ENCODE assay signal across 12 cellular contexts in the genomic region with DNA sequence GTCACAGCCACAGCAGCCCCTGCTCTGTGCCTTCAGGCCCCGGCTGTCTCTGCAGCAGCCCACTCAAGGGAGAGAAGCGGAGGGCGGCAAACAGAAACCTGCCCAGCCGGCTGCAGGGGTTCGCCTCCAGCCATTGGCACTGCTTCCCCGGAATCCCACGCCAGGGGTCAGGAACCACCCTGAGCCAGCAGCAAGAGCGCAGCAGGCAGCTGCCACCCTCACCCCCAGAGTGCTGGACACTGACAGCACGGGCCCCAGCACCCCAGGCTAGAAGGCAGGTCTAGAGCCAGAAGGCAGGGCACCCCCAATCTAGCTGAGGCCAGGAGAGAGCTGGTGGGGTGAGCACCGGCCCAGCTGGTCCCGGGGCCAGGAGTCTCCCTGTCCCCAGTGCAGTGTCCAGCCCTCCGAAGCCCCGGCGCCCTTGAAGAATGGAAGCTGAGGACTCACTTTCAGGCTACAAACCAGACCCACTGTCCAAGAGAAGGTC. TPM values are rescaled to one million over a fixed set of nuclear protein-coding genes. Genes with fewer than 3 reads are reported as not detected.
DNase-seq lines count a peak whose midpoint lies in the region; ATAC-seq and TF ChIP-seq lines count a peak whose summit lies in the region.
"Had no signal": no experiment of that assay in that cellular context is flagged by ENCODE, and none has a peak within 500 bp of the region (broad histone marks: within the 10 kb centered on the region; RNA-seq: fewer than 3 reads in every experiment).

No MANE protein-coding gene starts in this region.

- DNase-seq in activated T-cell treated with anti-CD3 and anti-CD28 coated beads, Interleukin-2, amount 50 U/mL, for 24 hours, result no peak
- DNase-seq in activated T-cell treated with anti-CD3 and anti-CD28 coated beads, Interleukin-2, amount 50 U/mL, for 1 hour, result no peak
- DNase-seq in immature natural killer cell (no peak), DMS153 (lab: John Stamatoyannopoulos, UW) (no peak), HEK293T (ENCODE audit: extremely low spot score) (no peak), NCI-H2081 treated with DMSO at 0.1 percent for 48 hours (lab: John Stamatoyannopoulos, UW) (no peak)
- no peak for DNase-seq in stimulated activated naive B cell treated with anti-CD40 and anti-IgM and Interleukin-4, amounts not matched to agents 10 μg/mL and 1 μg/mL and 100 μg/mL, for 72 hours
- DNase-seq: cortex of kidney, foreskin melanocyte, NCI-H1694 treated with DMSO at 0.1 percent for 48 hours, OCI-M1 had no signal

- H3K27me3 Mint-ChIP-seq in activated T-cell treated with anti-CD3 and anti-CD28 coated beads, Interleukin-2, amount 50 U/mL, for 24 hours, result no peaks in the 10 kb centered on the region
- no peaks in the 10 kb centered on the region for H3K27me3 Mint-ChIP-seq in T-helper 1 cell treated with Interleukin-12 subunit alpha and Interleukin-12 subunit beta and Interleukin-4 antibody, amounts not matched to agents 30 μg/mL and 1 μg/mL, for 36 hours (ENCODE audit: low read depth)
- H3K27me3 Mint-ChIP-seq in immature natural killer cell (ENCODE audit: low read depth in 3 of 3), result peaks cover 18 to 24% (median 22%) of the 10 kb centered on the region in 3 donors
- H3K27me3 Mint-ChIP-seq in stimulated activated naive B cell treated with anti-CD40 and anti-IgM and Interleukin-4, amounts not matched to agents 10 μg/mL and 1 μg/mL and 100 μg/mL, for 72 hours, result no peaks in the 10 kb centered on the region

- no peaks in the 10 kb centered on the region for H3K9me3 Mint-ChIP-seq in activated T-cell treated with anti-CD3 and anti-CD28 coated beads, Interleukin-2, amount 50 U/mL, for 24 hours
- no peaks in the 10 kb centered on the region for H3K9me3 Mint-ChIP-seq in T-helper 1 cell treated with Interleukin-12 subunit alpha and Interleukin-12 subunit beta and Interleukin-4 antibody, amounts not matched to agents 30 μg/mL and 1 μg/mL, for 36 hours
- no peaks in the 10 kb centered on the region for H3K9me3 Mint-ChIP-seq in immature natural killer cell
- no peaks in the 10 kb centered on the region for H3K9me3 Mint-ChIP-seq in stimulated activated naive B cell treated with anti-CD40 and anti-IgM and Interleukin-4, amounts not matched to agents 10 μg/mL and 1 μg/mL and 100 μg/mL, for 72 hours

- POLR2A ChIA-PET in HEK293T (lab: Yijun Ruan, JAX), result interaction anchor here (4.0 kb wide), 1 partner anchor 9 kb away, joined by 14 read pairs; a partner anchor contains a TSS

- peaks cover 30% of the 10 kb centered on the region for H3K36me3 Mint-ChIP-seq in activated T-cell treated with anti-CD3 and anti-CD28 coated beads, Interleukin-2, amount 50 U/mL, for 24 hours (ENCODE audit: low read depth)
- peaks cover 21% of the 10 kb centered on the region for H3K36me3 Mint-ChIP-seq in T-helper 1 cell treated with Interleukin-12 subunit alpha and Interleukin-12 subunit beta and Interleukin-4 antibody, amounts not matched to agents 30 μg/mL and 1 μg/mL, for 36 hours (ENCODE audit: low read depth)
- no peaks in the 10 kb centered on the region for H3K36me3 Mint-ChIP-seq in immature natural killer cell
- peaks cover 22 to 36% of the 10 kb centered on the region in 2 donors for H3K36me3 Mint-ChIP-seq in stimulated activated naive B cell treated with anti-CD40 and anti-IgM and Interleukin-4, amounts not matched to agents 10 μg/mL and 1 μg/mL and 100 μg/mL, for 72 hours

- H3K4me3 Mint-ChIP-seq in activated T-cell treated with anti-CD3 and anti-CD28 coated beads, Interleukin-2, amount 50 U/mL, for 24 hours, result peak overlapping the region; percentile 92
- no peak overlapping the region for H3K4me3 Mint-ChIP-seq in T-helper 1 cell treated with Interleukin-12 subunit alpha and Interleukin-12 subunit beta and Interleukin-4 antibody, amounts not matched to agents 30 μg/mL and 1 μg/mL, for 36 hours
- H3K4me3 Mint-ChIP-seq in immature natural killer cell, result peak overlapping the region in 2 of 5 donors; percentile 74 to 79
- peak overlapping the region; percentile 86 to 88 for H3K4me3 Mint-ChIP-seq in stimulated activated naive B cell treated with anti-CD40 and anti-IgM and Interleukin-4, amounts not matched to agents 10 μg/mL and 1 μg/mL and 100 μg/mL, for 72 hours

- peak overlapping the region; percentile 99 for H3K27ac Mint-ChIP-seq in activated T-cell treated with anti-CD3 and anti-CD28 coated beads, Interleukin-2, amount 50 U/mL, for 24 hours
- peak overlapping the region; percentile 84 for H3K27ac Mint-ChIP-seq in T-helper 1 cell treated with Interleukin-12 subunit alpha and Interleukin-12 subunit beta and Interleukin-4 antibody, amounts not matched to agents 30 μg/mL and 1 μg/mL, for 36 hours
- peak overlapping the region in 5 of 6 donors; percentile 81 to 94 (median 89) for H3K27ac Mint-ChIP-seq in immature natural killer cell
- H3K27ac Mint-ChIP-seq in stimulated activated naive B cell treated with anti-CD40 and anti-IgM and Interleukin-4, amounts not matched to agents 10 μg/mL and 1 μg/mL and 100 μg/mL, for 72 hours, result peak overlapping the region; percentile 99

- CTCF ChIA-PET in HEK293T (lab: Yijun Ruan, JAX), result interaction anchor here (0.6 kb wide), 1 partner anchor 16 kb away, joined by 3 read pairs; no protein-coding TSS in a partner anchor

- peaks cover 76% of the 10 kb centered on the region for H3K4me1 Mint-ChIP-seq in activated T-cell treated with anti-CD3 and anti-CD28 coated beads, Interleukin-2, amount 50 U/mL, for 24 hours (ENCODE audit: low read depth)
- peaks cover 26% of the 10 kb centered on the region for H3K4me1 Mint-ChIP-seq in T-helper 1 cell treated with Interleukin-12 subunit alpha and Interleukin-12 subunit beta and Interleukin-4 antibody, amounts not matched to agents 30 μg/mL and 1 μg/mL, for 36 hours (ENCODE audit: low read depth)
- H3K4me1 Mint-ChIP-seq in immature natural killer cell, result peaks cover 34 to 37% of the 10 kb centered on the region in 2 donors
- peaks cover 74 to 96% of the 10 kb centered on the region in 2 donors for H3K4me1 Mint-ChIP-seq in stimulated activated naive B cell treated with anti-CD40 and anti-IgM and Interleukin-4, amounts not matched to agents 10 μg/mL and 1 μg/mL and 100 μg/mL, for 72 hours

- no peak for ATAC-seq in stimulated activated naive B cell treated with anti-CD40 and anti-IgM and Interleukin-4, amounts not matched to agents 10 μg/mL and 1 μg/mL and 100 μg/mL, for 72 hours (replicated peaks)

TF ChIP-seq in HEK293T, 16 proteins besides CTCF, POLR2A, EP300 and RAD21:
- TF ChIP-seq LEF1 (IDR thresholded peaks at IDR 0.05; ENCODE audit: borderline replicate concordance) (no peak), ELF4 (IDR thresholded peaks at IDR 0.05) (no peak), BHLHE40 (IDR thresholded peaks at IDR 0.05; ENCODE audit: borderline replicate concordance) (no peak), NFRKB (IDR thresholded peaks at IDR 0.05) (no peak), ARNT (IDR thresholded peaks at IDR 0.05) (no peak), CTBP1 (IDR thresholded peaks at IDR 0.05; ENCODE audit: borderline replicate concordance) (no peak), L3MBTL2 (conservative IDR thresholded peaks at IDR 0.05) (no peak), ZNF384 (IDR thresholded peaks at IDR 0.05) (no peak), FOXA1 (IDR thresholded peaks at IDR 0.05) (no peak), HDGF (IDR thresholded peaks at IDR 0.05; ENCODE audit: borderline replicate concordance) (no peak), SP1 (IDR thresholded peaks at IDR 0.05) (no peak), TARDBP (IDR thresholded peaks at IDR 0.05) (no peak), FOXM1 (IDR thresholded peaks at IDR 0.05; ENCODE audit: borderline replicate concordance) (no peak), SUZ12 (IDR thresholded peaks at IDR 0.05) (no peak), FOXK2 (IDR thresholded peaks at IDR 0.05) (no peak)
- TF ChIP-seq, protein P1, sequence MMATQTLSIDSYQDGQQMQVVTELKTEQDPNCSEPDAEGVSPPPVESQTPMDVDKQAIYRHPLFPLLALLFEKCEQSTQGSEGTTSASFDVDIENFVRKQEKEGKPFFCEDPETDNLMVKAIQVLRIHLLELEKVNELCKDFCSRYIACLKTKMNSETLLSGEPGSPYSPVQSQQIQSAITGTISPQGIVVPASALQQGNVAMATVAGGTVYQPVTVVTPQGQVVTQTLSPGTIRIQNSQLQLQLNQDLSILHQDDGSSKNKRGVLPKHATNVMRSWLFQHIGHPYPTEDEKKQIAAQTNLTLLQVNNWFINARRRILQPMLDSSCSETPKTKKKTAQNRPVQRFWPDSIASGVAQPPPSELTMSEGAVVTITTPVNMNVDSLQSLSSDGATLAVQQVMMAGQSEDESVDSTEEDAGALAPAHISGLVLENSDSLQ (IDR thresholded peaks at IDR 0.05), result no peak

RNA-seq across cellular contexts. Expression of a gene that starts 8.3 kb away (rescaled TPM):
- 1 to 10 TPM; 1.5 to 4.5 (median 3.9) TPM for polyA plus RNA-seq in immature natural killer cell

RNA-seq across cellular contexts. Expression of a gene that starts 33.2 kb away (rescaled TPM):
- polyA plus RNA-seq in immature natural killer cell, result 1 to 10 TPM in 2 of 3 donors, under 1 TPM in 1; 0.69 to 3.0 (median 1.2) TPM

RNA-seq across cellular contexts. Expression of a gene that starts 34.6 kb away (rescaled TPM):
- under 1 TPM in 1 of 3 donors, not detected in 2; 0.28 TPM for polyA plus RNA-seq in immature natural killer cell
